In genomic region chr5:92678576-92679105, GRCh38 we compare ENCODE assay signal across 13 cellular contexts.
A peak's percentile ranks its signal among the peaks of the same experiment; 100 is the strongest.
DNase-seq lines count a peak whose midpoint lies in the region; ATAC-seq and TF ChIP-seq lines count a peak whose summit lies in the region.
"Had no signal": no experiment of that assay in that cellular context is flagged by ENCODE, and none has a peak within 500 bp of the region (broad histone marks: within the 10 kb centered on the region; RNA-seq: fewer than 3 reads in every experiment).

No MANE protein-coding gene starts in this region.

- DNase-seq in ACHN (peak; percentile 10), HFF-Myc (ENCODE audit: extremely low read depth, low read depth) (no peak), astrocyte of the hippocampus (ENCODE audit: low read depth, low spot score) (peak; percentile 21), left lobe of liver (ENCODE audit: low spot score) (no peak), glutamatergic neuron (no peak), NCI-H345 (lab: John Stamatoyannopoulos, UW) (no peak)
- DNase-seq: activated gamma-delta T cell treated with Interleukin-2 at 50 U/mL for 16 hours; CD4-positive, CD25-positive, alpha-beta regulatory T cell; NCI-H1092; retina had no signal

- in situ Hi-C loops in ACHN (cut with HindIII; ENCODE audit: low pct_ligation_motif_present, low pct_unique_long_range_greater_than_20kb, low sequenced_read_pairs): no loop called here

- peaks cover 11% of the 10 kb centered on the region for H3K4me1 Mint-ChIP-seq in glutamatergic neuron (ENCODE audit: low read depth, unreplicated experiment)
- H3K4me1 Mint-ChIP-seq: CD4-positive, CD25-positive, alpha-beta regulatory T cell had no signal

- H3K4me3 ChIP-seq in HFF-Myc (replicated peaks; ENCODE audit: low read depth, low read length): no peak overlapping the region

- ATAC-seq in left lobe of liver (peak; percentile 94), GM21576 (IDR thresholded peaks at IDR 0.05; ENCODE audit: unreplicated experiment) (no peak), GM19023 (IDR thresholded peaks at IDR 0.05; ENCODE audit: unreplicated experiment) (no peak)
- ATAC-seq: activated CD4-positive, CD25-positive, alpha-beta regulatory T cell treated with anti-CD3 and anti-CD28 coated beads, Interleukin-2, amount 50 U/mL, for 24 hours had no signal

- H3K9me3 Mint-ChIP-seq in glutamatergic neuron (ENCODE audit: unreplicated experiment): no peaks in the 10 kb centered on the region

- no peaks in the 10 kb centered on the region for H3K27me3 Mint-ChIP-seq in glutamatergic neuron (ENCODE audit: unreplicated experiment)
- H3K27me3 Mint-ChIP-seq: CD4-positive, CD25-positive, alpha-beta regulatory T cell had no signal

- peak; percentile 28 for TF ChIP-seq CTCF in HFF-Myc (IDR thresholded peaks at IDR 0.05; ENCODE audit: low read depth, low read length, missing control alignments)
- TF ChIP-seq CTCF in glutamatergic neuron (IDR thresholded peaks at IDR 0.05; ENCODE audit: partially characterized antibody, unreplicated experiment): no peak

- no peak overlapping the region for H3K27ac Mint-ChIP-seq in glutamatergic neuron (ENCODE audit: unreplicated experiment)
- H3K27ac Mint-ChIP-seq: CD4-positive, CD25-positive, alpha-beta regulatory T cell had no signal

- no peaks in the 10 kb centered on the region for H3K36me3 Mint-ChIP-seq in glutamatergic neuron (ENCODE audit: unreplicated experiment)
- H3K36me3 Mint-ChIP-seq: CD4-positive, CD25-positive, alpha-beta regulatory T cell had no signal

- H3K4me3 Mint-ChIP-seq in glutamatergic neuron (ENCODE audit: unreplicated experiment): no peak overlapping the region
- H3K4me3 Mint-ChIP-seq: CD4-positive, CD25-positive, alpha-beta regulatory T cell had no signal

Comparison
In these comparisons a context has a peak if more than half of its experiments do, and no peak if none do; other contexts are left out.
1. DNase-seq: peak in ACHN (single experiment) and astrocyte of the hippocampus (single experiment); none in HFF-Myc (single experiment), left lobe of liver (single experiment), glutamatergic neuron (single experiment) and NCI-H345 (single experiment).